ENCODE assay signal across 28 cellular contexts in the genomic region with DNA sequence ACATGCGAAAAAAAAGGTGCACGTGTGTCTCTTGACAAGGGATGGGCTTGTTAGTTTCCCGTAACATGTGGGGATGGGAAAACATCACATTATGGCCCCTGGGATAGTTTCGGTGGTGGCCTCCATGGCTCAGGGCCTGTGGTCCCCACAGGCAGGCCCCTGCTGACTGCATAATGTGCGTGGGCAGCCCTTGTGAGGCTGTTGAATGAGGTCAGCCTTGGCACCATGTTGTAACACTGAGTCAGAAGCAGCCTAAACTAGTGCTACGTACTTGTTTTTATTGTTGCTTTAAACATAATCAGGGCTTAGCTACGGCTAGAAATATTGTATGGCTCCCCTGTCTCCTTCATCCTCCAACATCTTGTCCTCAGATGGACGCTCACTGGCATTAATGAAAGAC.
DNase-seq lines count a peak whose midpoint lies in the region; ATAC-seq and TF ChIP-seq lines count a peak whose summit lies in the region.
"Had no signal": no experiment of that assay in that cellular context is flagged by ENCODE, and none has a peak within 500 bp of the region (broad histone marks: within the 10 kb centered on the region; RNA-seq: fewer than 3 reads in every experiment).

No MANE protein-coding gene starts in this region.

- DNase-seq in Daoy (ENCODE audit: low read depth) (peak; percentile 48), SK-MEL-5 (ENCODE audit: low read depth, low spot score) (peak; percentile 18), choroid plexus epithelial cell (ENCODE audit: low read depth) (peak; percentile 29), nephron progenitor cell (no peak), COR-L47 (lab: John Stamatoyannopoulos, UW) (no peak), SIG-M5 (lab: John Stamatoyannopoulos, UW) (no peak), transverse colon (no peak)
- DNase-seq: activated CD4-positive, alpha-beta memory T cell treated with anti-CD3 and anti-CD28 coated beads, Interleukin-2, amount 10 ng/mL, durations not matched to agents 7 days and 5 days; activated CD4-positive, alpha-beta T cell treated with anti-CD3 and anti-CD28 coated beads for 1 hour; BE2C; body of pancreas; CD8-positive, alpha-beta memory T cell; gastrocnemius medialis; hippocampal formation; KBM-7; MM.1S; naive B cell; NCI-H2081; NCI-H226; NCI-H69; Peyer's patch; T-helper 1 cell had no signal

- TF ChIP-seq CTCF in choroid plexus epithelial cell (conservative IDR thresholded peaks at IDR 0.05; ENCODE audit: low read depth, low read length), result no peak
- no peak for TF ChIP-seq CTCF in nephron progenitor cell (IDR thresholded peaks at IDR 0.05)
- TF ChIP-seq CTCF in transverse colon (IDR thresholded peaks at IDR 0.05), result no peak

- H3K36me3 Mint-ChIP-seq in nephron progenitor cell (ENCODE audit: low read depth), result peaks cover 35% of the 10 kb centered on the region
- H3K36me3 Mint-ChIP-seq: activated naive CD4-positive, alpha-beta T cell treated with anti-CD3 and anti-CD28 coated beads, Interleukin-2, amount 50 U/mL, for 72 hours; CD8-positive, alpha-beta memory T cell; naive B cell had no signal

- H3K27me3 ChIP-seq in transverse colon, result no peaks in the 10 kb centered on the region
- H3K27me3 ChIP-seq: body of pancreas, gastrocnemius medialis, Peyer's patch had no signal

- no peaks in the 10 kb centered on the region for H3K9me3 ChIP-seq in transverse colon
- H3K9me3 ChIP-seq: BE2C, body of pancreas, gastrocnemius medialis, Peyer's patch had no signal

- intact Hi-C loops in transverse colon (cut with DNase I; ENCODE audit: low total_unique reads), result no loop called here

- no peak for TF ChIP-seq POLR2A in transverse colon (IDR thresholded peaks at IDR 0.05)

- no peak overlapping the region for H3K27ac ChIP-seq in transverse colon
- H3K27ac ChIP-seq: body of pancreas, gastrocnemius medialis, Peyer's patch, skin epidermis had no signal

- peaks cover 21% of the 10 kb centered on the region for H3K4me1 Mint-ChIP-seq in nephron progenitor cell
- H3K4me1 Mint-ChIP-seq: activated CD4-positive, alpha-beta memory T cell treated with anti-CD3 and anti-CD28 coated beads, Interleukin-2, amount 10 ng/mL, durations not matched to agents 7 days and 5 days; CD8-positive, alpha-beta memory T cell; naive B cell had no signal

- no peaks in the 10 kb centered on the region for H3K36me3 ChIP-seq in transverse colon
- H3K36me3 ChIP-seq: BE2C had no signal

- no peaks in the 10 kb centered on the region for H3K4me1 ChIP-seq in transverse colon
- H3K4me1 ChIP-seq: BE2C, body of pancreas, gastrocnemius medialis, Peyer's patch had no signal

- 87 to 100% methylated on average over 2 to 8 of the region's 8 CpGs for WGBS in transverse colon (ENCODE audit: low coverage in 1 of 2), 2 donors

- H3K27me3 Mint-ChIP-seq in nephron progenitor cell (ENCODE audit: low read depth, poor library complexity), result no peaks in the 10 kb centered on the region

- no peak overlapping the region for H3K4me3 ChIP-seq in choroid plexus epithelial cell (ENCODE audit: low read depth, low read length)
- no peak overlapping the region for H3K4me3 ChIP-seq in transverse colon
- H3K4me3 ChIP-seq: body of pancreas, gastrocnemius medialis, Peyer's patch, skin epidermis had no signal

- in situ Hi-C loops in SK-MEL-5 (cut with HindIII; ENCODE audit: low pct_unique_long_range_greater_than_20kb, low sequenced_read_pairs) (no loop called here), transverse colon (cut with MboI; ENCODE audit: low pct_ligation_motif_present in 1 of 4, low pct_unique_long_range_greater_than_20kb in 1 of 4, low sequenced_read_pairs in 3 of 4) (no loop called here)

- no peaks in the 10 kb centered on the region for H3K9me3 Mint-ChIP-seq in nephron progenitor cell
- H3K9me3 Mint-ChIP-seq: activated CD4-positive, alpha-beta memory T cell treated with anti-CD3 and anti-CD28 coated beads, Interleukin-2, amount 10 ng/mL, durations not matched to agents 7 days and 5 days; activated naive CD4-positive, alpha-beta T cell treated with anti-CD3 and anti-CD28 coated beads, Interleukin-2, amount 50 U/mL, for 72 hours; activated T-helper 2 cell treated with anti-CD3 and anti-CD28 coated beads, Interferon-gamma antibody, Interleukin-2, Interleukin-4, amounts not matched to agents 10 μg/mL and 5 μg/mL and 100 μg/mL, durations not matched to agents 14 hours and 24 hours and 36 hours; CD8-positive, alpha-beta memory T cell; naive B cell; stimulated activated naive CD8-positive, alpha-beta T cell treated with anti-CD3 and anti-CD28 coated beads, Interleukin-15, Interleukin-2, amounts not matched to agents 100 ng/mL and 50 ng/mL, for 24 hours had no signal

- no peak for TF ChIP-seq EP300 in transverse colon (IDR thresholded peaks at IDR 0.05; ENCODE audit: low read depth)

- H3K4me3 Mint-ChIP-seq in nephron progenitor cell, result no peak overlapping the region
- H3K4me3 Mint-ChIP-seq: activated CD4-positive, alpha-beta memory T cell treated with anti-CD3 and anti-CD28 coated beads, Interleukin-2, amount 10 ng/mL, durations not matched to agents 7 days and 5 days; CD8-positive, alpha-beta memory T cell; naive B cell; stimulated activated naive CD8-positive, alpha-beta T cell treated with anti-CD3 and anti-CD28 coated beads, Interleukin-15, Interleukin-2, amounts not matched to agents 100 ng/mL and 50 ng/mL, for 24 hours had no signal

- ATAC-seq in GM19452 (IDR thresholded peaks at IDR 0.05; ENCODE audit: unreplicated experiment), result no peak
- ATAC-seq: activated naive CD4-positive, alpha-beta T cell treated with anti-CD3 and anti-CD28 coated beads, Interleukin-2, amount 50 U/mL, for 72 hours; body of pancreas; gastrocnemius medialis; HCT116 had no signal

- peak overlapping the region; percentile 46 for H3K27ac Mint-ChIP-seq in nephron progenitor cell
- H3K27ac Mint-ChIP-seq: activated CD4-positive, alpha-beta memory T cell treated with anti-CD3 and anti-CD28 coated beads, Interleukin-2, amount 10 ng/mL, durations not matched to agents 7 days and 5 days; activated naive CD4-positive, alpha-beta T cell treated with anti-CD3 and anti-CD28 coated beads, Interleukin-2, amount 50 U/mL, for 72 hours; activated T-helper 2 cell treated with anti-CD3 and anti-CD28 coated beads, Interferon-gamma antibody, Interleukin-2, Interleukin-4, amounts not matched to agents 10 μg/mL and 5 μg/mL and 100 μg/mL, durations not matched to agents 14 hours and 24 hours and 36 hours; naive B cell; stimulated activated naive CD8-positive, alpha-beta T cell treated with anti-CD3 and anti-CD28 coated beads, Interleukin-15, Interleukin-2, amounts not matched to agents 100 ng/mL and 50 ng/mL, for 24 hours had no signal

Comparison
In these comparisons a context has a peak if more than half of its experiments do, and no peak if none do; other contexts are left out.
1. DNase-seq: peak in Daoy (single experiment), SK-MEL-5 (single experiment) and choroid plexus epithelial cell (single experiment); none in nephron progenitor cell (single experiment), COR-L47 (single experiment), SIG-M5 (single experiment) and transverse colon (single experiment).